ENCODE assay signal across 8 cellular contexts in genomic region chr11:8267831-8268529, GRCh38. TPM values are rescaled to one million over a fixed set of nuclear protein-coding genes. Genes with fewer than 3 reads are reported as not detected.
A peak's percentile ranks its signal among the peaks of the same experiment; 100 is the strongest.
DNase-seq lines count a peak whose midpoint lies in the region; ATAC-seq and TF ChIP-seq lines count a peak whose summit lies in the region.

No MANE protein-coding gene starts in this region.

- DNase-seq in T-cell: peak in 8 of 34 experiments; percentile 6 to 29 (median 16)
- DNase-seq in germinal center (ENCODE audit: low spot score): peak; percentile 44
- DNase-seq in prostate gland (ENCODE audit: low spot score): no peak
- DNase-seq in OCI-M2 (lab: John Stamatoyannopoulos, UW; ENCODE audit: unreplicated experiment): no peak
- no peak for DNase-seq in hippocampal formation (lab: John Stamatoyannopoulos, UW)

- CTCF ChIA-PET in T-cell (lab: Charles Lee): interaction anchor here in 1 of 2 donors (0.7 kb wide), 1 partner anchor 13 kb away, joined by 3 read pairs; no protein-coding TSS in a partner anchor

- WGBS in prostate gland: 7% methylated on average over 29 of the region's 74 CpGs

- peaks cover 7% of the 10 kb centered on the region for H3K27me3 ChIP-seq in prostate gland (replicated peaks; ENCODE audit: insufficient read depth)

- H3K4me1 ChIP-seq in prostate gland (replicated peaks): no peaks in the 10 kb centered on the region

- no peak overlapping the region for H3K27ac Mint-ChIP-seq in T-cell

- intact Hi-C loops in prostate gland (cut with DNase I): no loop called here

- ATAC-seq in T-cell (replicated peaks in 1 of 4) (peak; percentile 60 to 70 (median 66)), GM21576 (IDR thresholded peaks at IDR 0.05; ENCODE audit: unreplicated experiment) (no peak), HG03520 (IDR thresholded peaks at IDR 0.05; ENCODE audit: unreplicated experiment) (no peak)

- H3K4me3 ChIP-seq in GM12875 (ENCODE audit: low read depth, low read length): peak overlapping the region; percentile 16
- H3K4me3 ChIP-seq in prostate gland: peak overlapping the region; percentile 25 to 39

- no peaks in the 10 kb centered on the region for H3K9me3 Mint-ChIP-seq in T-cell

- peak overlapping the region; percentile 6 to 53 (median 52) for H3K4me3 Mint-ChIP-seq in T-cell

- no peak overlapping the region for H3K27ac ChIP-seq in prostate gland

- H3K9me3 ChIP-seq in prostate gland: no peaks in the 10 kb centered on the region

- H3K27me3 Mint-ChIP-seq in T-cell: peaks cover 61 to 78% of the 10 kb centered on the region in 2 donors

- no peaks in the 10 kb centered on the region for H3K36me3 ChIP-seq in prostate gland

- POLR2A ChIA-PET in T-cell (lab: Charles Lee): no interaction called here

- no peaks in the 10 kb centered on the region for H3K36me3 Mint-ChIP-seq in T-cell

- TF ChIP-seq CTCF in GM12875 (IDR thresholded peaks at IDR 0.05; ENCODE audit: borderline replicate concordance, insufficient read depth, low read depth, low read length): no peak
- no peak for TF ChIP-seq CTCF in prostate gland (IDR thresholded peaks at IDR 0.05)

- no peak for TF ChIP-seq POLR2A in prostate gland (IDR thresholded peaks at IDR 0.05)

- peaks cover 11 to 16% (median 12%) of the 10 kb centered on the region in 3 donors for H3K4me1 Mint-ChIP-seq in T-cell

RNA-seq across cellular contexts. Expression of gene LMO1, which starts 4.3 kb away (rescaled TPM):
- total RNA-seq in T-cell (not detected), prostate gland (not detected)

Comparison
In these comparisons a context has a peak if more than half of its experiments do, and no peak if none do; other contexts are left out.
1. ATAC-seq: peak in T-cell (4 of 4); none in GM21576 (single experiment) and HG03520 (single experiment).